In genomic region chr4:46927201-46927600, GRCh38 we compare ENCODE assay signal across 15 cellular contexts. TPM values are rescaled to one million over a fixed set of nuclear protein-coding genes. Genes with fewer than 3 reads are reported as not detected.
DNase-seq lines count a peak whose midpoint lies in the region; ATAC-seq and TF ChIP-seq lines count a peak whose summit lies in the region.
"Had no signal": no experiment of that assay in that cellular context is flagged by ENCODE, and none has a peak within 500 bp of the region (broad histone marks: within the 10 kb centered on the region; RNA-seq: fewer than 3 reads in every experiment).

No MANE protein-coding gene starts in this region.

- no peaks in the 10 kb centered on the region for H3K79me1 ChIP-seq in IMR-90 (ENCODE audit: low read depth in 1 of 2, low read length in 2 of 2)

- no peak for TF ChIP-seq POLR2A in heart left ventricle (IDR thresholded peaks at IDR 0.05)
- no peak for TF ChIP-seq POLR2A in IMR-90 (IDR thresholded peaks at IDR 0.05; ENCODE audit: low read depth, low read length)
- TF ChIP-seq POLR2A in gastroesophageal sphincter (IDR thresholded peaks at IDR 0.05): no peak

- H2BK120ac ChIP-seq in IMR-90 (ENCODE audit: low read depth, low read length): no peak overlapping the region

- no peak for TF ChIP-seq EP300 in gastroesophageal sphincter (IDR thresholded peaks at IDR 0.05)

- POLR2A ChIA-PET in IMR-90 (lab: Charles Lee; ENCODE audit: unreplicated experiment): no interaction called here

- H3K27ac ChIP-seq in heart left ventricle: peak overlapping the region in 5 of 12 donors; percentile 36 to 65 (median 48)
- no peak overlapping the region for H3K27ac ChIP-seq in right atrium auricular region
- no peak overlapping the region for H3K27ac ChIP-seq in IMR-90 (ENCODE audit: insufficient read depth, low read length)
- no peak overlapping the region for H3K27ac ChIP-seq in gastroesophageal sphincter

- dilution Hi-C loops in IMR-90 (cut with HindIII; ENCODE audit: low sequenced_read_pairs, unreplicated experiment): no loop called here

- H3K4me1 Mint-ChIP-seq in mesothelial cell of epicardium: peaks cover 12% of the 10 kb centered on the region
- H3K4me1 Mint-ChIP-seq: CD4-positive, CD25-positive, alpha-beta regulatory T cell; CD8-positive, alpha-beta memory T cell; H9 had no signal

- no peak overlapping the region for H2BK20ac ChIP-seq in IMR-90 (ENCODE audit: low read depth, low read length)

- H4K5ac ChIP-seq in IMR-90 (ENCODE audit: low read depth, low read length): no peak overlapping the region

- H3K27ac Mint-ChIP-seq in mesothelial cell of epicardium: peak overlapping the region; percentile 2
- H3K27ac Mint-ChIP-seq: CD4-positive, CD25-positive, alpha-beta regulatory T cell; CD8-positive, alpha-beta memory T cell; H9 had no signal

- 0 out of 2 replicates have a peak, but pooled peaks cover 2% of the 10 kb centered on the region for H3K9me1 ChIP-seq in IMR-90 (ENCODE audit: insufficient read depth, low read length)

- H4K91ac ChIP-seq in IMR-90 (ENCODE audit: insufficient read depth, low read depth, low read length): no peak overlapping the region

- ATAC-seq in heart left ventricle: peak; percentile 41 to 62 (median 54)
- peak; percentile 70 for ATAC-seq in IMR-90 (ENCODE audit: low read depth)
- ATAC-seq in gastroesophageal sphincter: no peak

- H3K4me2 ChIP-seq in IMR-90 (ENCODE audit: low read depth, low read length): no peak overlapping the region

- H2BK15ac ChIP-seq in IMR-90 (ENCODE audit: low read depth, low read length): no peak overlapping the region

- intact Hi-C loops in heart left ventricle (cut with DNase I): no loop called here
- intact Hi-C loops in IMR-90 (cut with micrococcal nuclease): no loop called here

- H2AFZ ChIP-seq in IMR-90 (replicated peaks; ENCODE audit: low read length, poor library complexity): no peak overlapping the region

- no peak overlapping the region for H3K4ac ChIP-seq in IMR-90 (ENCODE audit: low read depth, low read length)

- H3K4me1 ChIP-seq in heart left ventricle: peaks cover 0 to 6% (median 0%) of the 10 kb centered on the region in 12 donors
- peaks cover 0 to 5% of the 10 kb centered on the region in 2 donors for H3K4me1 ChIP-seq in right atrium auricular region
- H3K4me1 ChIP-seq in IMR-90 (ENCODE audit: control insufficient read depth, insufficient read depth, low read length): peaks cover 1% of the 10 kb centered on the region; the same call in 1 of the 2 replicates
- no peaks in the 10 kb centered on the region for H3K4me1 ChIP-seq in gastroesophageal sphincter

- H3K23ac ChIP-seq in IMR-90 (ENCODE audit: low read depth, low read length): no peak overlapping the region

- H3K9ac ChIP-seq in IMR-90 (ENCODE audit: low read depth, low read length): no peak overlapping the region

- H3K4me3 ChIP-seq in heart left ventricle (no peak overlapping the region), right atrium auricular region (no peak overlapping the region), IMR-90 (ENCODE audit: insufficient read depth, low read depth, low read length) (no peak overlapping the region), gastroesophageal sphincter (no peak overlapping the region)

- H4K8ac ChIP-seq in IMR-90 (ENCODE audit: low read depth in 2 of 2, low read length in 2 of 2): no peak overlapping the region

- no peak overlapping the region for H3K14ac ChIP-seq in IMR-90 (replicated peaks; ENCODE audit: low read depth, low read length)

- H3K27me3 ChIP-seq in heart left ventricle (peaks cover 0 to 3% (median 0%) of the 10 kb centered on the region in 9 donors), right atrium auricular region (no peaks in the 10 kb centered on the region), IMR-90 (ENCODE audit: control insufficient read depth, insufficient read depth, low read length) (no peaks in the 10 kb centered on the region), gastroesophageal sphincter (no peaks in the 10 kb centered on the region)
- H3K27me3 ChIP-seq: BE2C had no signal

- no peak overlapping the region for H2AK9ac ChIP-seq in IMR-90 (replicated peaks; ENCODE audit: low read depth, low read length, poor library complexity)

- H3K9me3 ChIP-seq in heart left ventricle (no peaks in the 10 kb centered on the region), right atrium auricular region (no peaks in the 10 kb centered on the region), IMR-90 (ENCODE audit: control insufficient read depth, insufficient read depth, low read length) (no peaks in the 10 kb centered on the region), gastroesophageal sphincter (no peaks in the 10 kb centered on the region)
- H3K9me3 ChIP-seq: BE2C had no signal

- no peaks in the 10 kb centered on the region for H3K36me3 Mint-ChIP-seq in mesothelial cell of epicardium
- H3K36me3 Mint-ChIP-seq: CD4-positive, CD25-positive, alpha-beta regulatory T cell; CD8-positive, alpha-beta memory T cell had no signal

- TF ChIP-seq CTCF in heart left ventricle (IDR thresholded peaks at IDR 0.05) (no peak), right atrium auricular region (IDR thresholded peaks at IDR 0.05) (no peak), IMR-90 (conservative IDR thresholded peaks at IDR 0.05; ENCODE audit: low read depth, low read length) (no peak), mesothelial cell of epicardium (IDR thresholded peaks at IDR 0.05; ENCODE audit: unreplicated experiment) (no peak), gastroesophageal sphincter (IDR thresholded peaks at IDR 0.05) (no peak)

- no peak overlapping the region for H3K18ac ChIP-seq in IMR-90 (ENCODE audit: low read depth, low read length)

- H3K36me3 ChIP-seq in heart left ventricle: no peaks in the 10 kb centered on the region
- H3K36me3 ChIP-seq in right atrium auricular region: no peaks in the 10 kb centered on the region
- H3K36me3 ChIP-seq in IMR-90 (ENCODE audit: control insufficient read depth, insufficient read depth, low read length): no peaks in the 10 kb centered on the region
- H3K36me3 ChIP-seq in gastroesophageal sphincter: no peaks in the 10 kb centered on the region
- H3K36me3 ChIP-seq: BE2C had no signal

- no peak overlapping the region for H2AK5ac ChIP-seq in IMR-90 (ENCODE audit: low read depth, low read length)

- H2BK5ac ChIP-seq in IMR-90 (ENCODE audit: low read depth, low read length, poor library complexity, severe bottlenecking): no peak overlapping the region

- CTCF ChIA-PET in IMR-90 (lab: Yijun Ruan, JAX): no interaction called here

- TF ChIP-seq RAD21 in IMR-90 (IDR thresholded peaks at IDR 0.05; ENCODE audit: low read length): no peak

- peaks cover 25% of the 10 kb centered on the region for H3K27me3 Mint-ChIP-seq in mesothelial cell of epicardium (ENCODE audit: low read depth)
- H3K27me3 Mint-ChIP-seq: CD4-positive, CD25-positive, alpha-beta regulatory T cell had no signal

- BruUV-seq in IMR-90 (replicated peaks; lab: Mats Ljungman, UMichigan): no TSS peak

- no peaks in the 10 kb centered on the region for H4K20me1 ChIP-seq in IMR-90 (ENCODE audit: insufficient read depth, low read length)

- DNase-seq in heart left ventricle (no peak), right atrium auricular region (ENCODE audit: low spot score) (no peak), IMR-90 (peak; percentile 25), amniotic epithelial cell (ENCODE audit: low read depth) (peak; percentile 54), mesothelial cell of epicardium (ENCODE audit: low spot score in 2 of 2, unreplicated experiment in 2 of 2) (no peak), UCSD-AML1 (lab: John Stamatoyannopoulos, UW; ENCODE audit: unreplicated experiment) (no peak)
- DNase-seq: BE2C; C1 segment of cervical spinal cord; CD4-positive, CD25-positive, alpha-beta regulatory T cell; CD8-positive, alpha-beta memory T cell; COR-L47; H9 had no signal

- no peak overlapping the region for H3K56ac ChIP-seq in IMR-90 (ENCODE audit: extremely low read depth, insufficient read depth, low read length)

- no peaks in the 10 kb centered on the region for H3K9me3 Mint-ChIP-seq in mesothelial cell of epicardium
- H3K9me3 Mint-ChIP-seq: CD8-positive, alpha-beta memory T cell; H9 had no signal

- in situ Hi-C loops in IMR-90 (cut with MboI; ENCODE audit: low sequenced_read_pairs): loop anchor here (25.0 kb wide), 1 partner anchor 635 kb away; no protein-coding TSS in a partner anchor

- no peak overlapping the region for H3K4me3 Mint-ChIP-seq in mesothelial cell of epicardium
- H3K4me3 Mint-ChIP-seq: CD4-positive, CD25-positive, alpha-beta regulatory T cell; CD8-positive, alpha-beta memory T cell; H9 had no signal

TF ChIP-seq in IMR-90, 13 proteins besides CTCF, POLR2A, EP300 and RAD21 (continues in another document):
- TF ChIP-seq SMC3 (IDR thresholded peaks at IDR 0.05; ENCODE audit: low read depth, low read length) (no peak), MAZ (IDR thresholded peaks at IDR 0.05; ENCODE audit: borderline replicate concordance, low read depth, low read length) (no peak), MAFK (IDR thresholded peaks at IDR 0.05; ENCODE audit: low read depth, low read length) (no peak), MXI1 (IDR thresholded peaks at IDR 0.05; ENCODE audit: borderline replicate concordance, low read depth, low read length) (no peak), FOS (IDR thresholded peaks at IDR 0.05; ENCODE audit: low read depth, low read length) (no peak), BHLHE40 (IDR thresholded peaks at IDR 0.05; ENCODE audit: low read depth, low read length) (no peak)
- TF ChIP-seq, protein P1, sequence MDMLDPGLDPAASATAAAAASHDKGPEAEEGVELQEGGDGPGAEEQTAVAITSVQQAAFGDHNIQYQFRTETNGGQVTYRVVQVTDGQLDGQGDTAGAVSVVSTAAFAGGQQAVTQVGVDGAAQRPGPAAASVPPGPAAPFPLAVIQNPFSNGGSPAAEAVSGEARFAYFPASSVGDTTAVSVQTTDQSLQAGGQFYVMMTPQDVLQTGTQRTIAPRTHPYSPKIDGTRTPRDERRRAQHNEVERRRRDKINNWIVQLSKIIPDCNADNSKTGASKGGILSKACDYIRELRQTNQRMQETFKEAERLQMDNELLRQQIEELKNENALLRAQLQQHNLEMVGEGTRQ (IDR thresholded peaks at IDR 0.05; ENCODE audit: low read depth, low read length): no peak

RNA-seq across cellular contexts. Expression of gene COX7B2, which starts 18.2 kb away (rescaled TPM):
- total RNA-seq in heart left ventricle: not detected
- not detected for polyA plus RNA-seq in heart left ventricle
- total RNA-seq in right atrium auricular region: not detected
- total RNA-seq in IMR-90 (2012; rRNA removed): not detected in 2 replicates
- not detected in 2 replicates for polyA plus RNA-seq in IMR-90 (2012; rRNA removed)
- polyA plus RNA-seq in IMR-90 (2012; cell fraction: cytosol; rRNA removed): not detected in 2 replicates
- not detected in 2 replicates for polyA plus RNA-seq in IMR-90 (2012; cell fraction: nucleus; rRNA removed; ENCODE audit: low replicate concordance)
- total RNA-seq in mesothelial cell of epicardium: not detected in 3 replicates
- total RNA-seq in gastroesophageal sphincter: not detected
- total RNA-seq: CD4-positive, CD25-positive, alpha-beta regulatory T cell; CD8-positive, alpha-beta memory T cell; H1; H9; HT-29 had no signal
- polyA plus RNA-seq: CD4-positive, CD25-positive, alpha-beta regulatory T cell; CD8-positive, alpha-beta memory T cell; H1 had no signal

Comparison
In these comparisons a context has a peak if more than half of its experiments do, and no peak if none do; other contexts are left out.
1. DNase-seq: peak in IMR-90 (single experiment) and amniotic epithelial cell (single experiment); none in heart left ventricle (0 of 5), right atrium auricular region (single experiment), mesothelial cell of epicardium (0 of 2) and UCSD-AML1 (single experiment).